Comparison of ENCODE assay signal across 2 cellular contexts in genomic region chr2:111909079-111909478, GRCh38.
TF ChIP-seq lines count a peak whose summit lies in the region.

No MANE protein-coding gene starts in this region.

TF ChIP-seq in liver, 16 proteins besides CTCF, POLR2A, EP300 and RAD21 (continued from another document):
- peak; percentile 33 for TF ChIP-seq REST (IDR thresholded peaks at IDR 0.05)
- TF ChIP-seq EGR1 (IDR thresholded peaks at IDR 0.05; ENCODE audit: low read depth in 2 of 2) = no peak

TF ChIP-seq in WTC11, 78 proteins besides CTCF, POLR2A, EP300 and RAD21 (continued from another document):
- TF ChIP-seq HMGXB4 (CRISPR knock-in tag; IDR thresholded peaks at IDR 0.05) (no peak), ZNF396 (CRISPR knock-in tag; IDR thresholded peaks at IDR 0.05; ENCODE audit: borderline replicate concordance) (no peak), FOXK1 (CRISPR knock-in tag; IDR thresholded peaks at IDR 0.05) (no peak), ZNF232 (CRISPR knock-in tag; IDR thresholded peaks at IDR 0.05) (no peak), FOXJ3 (CRISPR knock-in tag; IDR thresholded peaks at IDR 0.05; ENCODE audit: borderline replicate concordance) (no peak), AR (CRISPR knock-in tag; IDR thresholded peaks at IDR 0.05) (no peak), ZNF317 (CRISPR knock-in tag; IDR thresholded peaks at IDR 0.05; ENCODE audit: borderline replicate concordance, low read depth) (no peak), FOXP4 (CRISPR knock-in tag; IDR thresholded peaks at IDR 0.05) (no peak), TEAD4 (CRISPR knock-in tag; IDR thresholded peaks at IDR 0.05) (no peak), MLX (CRISPR knock-in tag; IDR thresholded peaks at IDR 0.05) (no peak), NFATC4 (CRISPR knock-in tag; IDR thresholded peaks at IDR 0.05) (no peak), NR1H2 (CRISPR knock-in tag; IDR thresholded peaks at IDR 0.05) (no peak), CREM (CRISPR knock-in tag; IDR thresholded peaks at IDR 0.05) (no peak), USF2 (CRISPR knock-in tag; IDR thresholded peaks at IDR 0.05) (no peak), GTF2I (CRISPR knock-in tag; conservative IDR thresholded peaks at IDR 0.05) (no peak)
